Comparison of ENCODE assay signal across 13 cellular contexts in genomic region chr14:44959538-44959937, GRCh38. TPM values are rescaled to one million over a fixed set of nuclear protein-coding genes. Genes with fewer than 3 reads are reported as not detected.
DNase-seq lines count a peak whose midpoint lies in the region; ATAC-seq, FAIRE-seq and TF ChIP-seq lines count a peak whose summit lies in the region.
"Had no signal": no experiment of that assay in that cellular context is flagged by ENCODE, and none has a peak within 500 bp of the region (broad histone marks: within the 10 kb centered on the region; RNA-seq: fewer than 3 reads in every experiment).

No MANE protein-coding gene starts in this region.

- H3K27ac Mint-ChIP-seq in activated naive CD4-positive, alpha-beta T cell treated with anti-CD3 and anti-CD28 coated beads, Interleukin-2, amount 50 U/mL, for 24 hours = no peak overlapping the region

- H2AFZ ChIP-seq in endothelial cell of umbilical vein (ENCODE audit: low read depth, low read length) (no peak overlapping the region), smooth muscle cell (ENCODE audit: low read depth) (no peak overlapping the region)

- no peak for TF ChIP-seq CTCF in NB4 (IDR thresholded peaks at IDR 0.05; ENCODE audit: low read depth, low read length)
- no peak for TF ChIP-seq CTCF in endothelial cell of umbilical vein (IDR thresholded peaks at IDR 0.05; ENCODE audit: extremely low read depth in 1 of 2, insufficient read depth in 1 of 2, low read depth in 1 of 2, low read length in 2 of 2)
- no peak for TF ChIP-seq CTCF in smooth muscle cell (IDR thresholded peaks at IDR 0.05; ENCODE audit: borderline replicate concordance, insufficient read depth, poor library complexity, severe bottlenecking)

- H3K27me3 ChIP-seq in endothelial cell of umbilical vein (ENCODE audit: control insufficient read depth in 2 of 2, insufficient read depth in 2 of 2, low read length in 2 of 2) (no peaks in the 10 kb centered on the region), smooth muscle cell (ENCODE audit: low read depth) (no peaks in the 10 kb centered on the region)
- H3K27me3 ChIP-seq: upper lobe of left lung had no signal

- ATAC-seq in HG02759 (IDR thresholded peaks at IDR 0.05; ENCODE audit: unreplicated experiment) (no peak), GM18907 (IDR thresholded peaks at IDR 0.05; ENCODE audit: unreplicated experiment) (no peak), HG02981 (IDR thresholded peaks at IDR 0.05; ENCODE audit: unreplicated experiment) (no peak)

- H3K4me1 ChIP-seq in endothelial cell of umbilical vein (ENCODE audit: control insufficient read depth, extremely low read depth, insufficient read depth, low read length) (peaks cover 25% of the 10 kb centered on the region), smooth muscle cell (ENCODE audit: low read depth) (peaks cover 25% of the 10 kb centered on the region)

- H3F3A ChIP-seq in smooth muscle cell (ENCODE audit: low read depth) = peaks cover 4% of the 10 kb centered on the region

- no peak for DNase-seq in activated naive CD4-positive, alpha-beta T cell treated with Interleukin-2 at 50 U/mL for 16 hours
- DNase-seq in NB4 (ENCODE audit: low read depth) (no peak), endothelial cell of umbilical vein (ENCODE audit: low read depth, low spot score) (no peak), smooth muscle cell (lab: John Stamatoyannopoulos, UW; ENCODE audit: unreplicated experiment) (no peak)
- DNase-seq: anterior cingulate cortex, NCI-H2171, T1000, upper lobe of left lung had no signal

- no peaks in the 10 kb centered on the region for H3K27me3 Mint-ChIP-seq in activated naive CD4-positive, alpha-beta T cell treated with anti-CD3 and anti-CD28 coated beads, Interleukin-2, amount 50 U/mL, for 24 hours

- H3K9me3 ChIP-seq in endothelial cell of umbilical vein (replicated peaks; ENCODE audit: control insufficient read depth, insufficient read depth, low read length) (no peaks in the 10 kb centered on the region), smooth muscle cell (replicated peaks; ENCODE audit: low read depth) (no peaks in the 10 kb centered on the region)
- H3K9me3 ChIP-seq: upper lobe of left lung had no signal

- H4K20me1 ChIP-seq in endothelial cell of umbilical vein (replicated peaks; ENCODE audit: control insufficient read depth, extremely low read depth, insufficient read depth, low read length) (peaks cover 3% of the 10 kb centered on the region), smooth muscle cell (ENCODE audit: low read depth) (peaks cover 72% of the 10 kb centered on the region)

- no peaks in the 10 kb centered on the region for H3K9me1 ChIP-seq in endothelial cell of umbilical vein (replicated peaks; ENCODE audit: control insufficient read depth, extremely low read depth, insufficient read depth, low read length)

- dilution Hi-C loops in endothelial cell of umbilical vein (cut with MboI; ENCODE audit: extremely low pct_ligation_motif_present, low sequenced_read_pairs) = no loop called here

- POLR2A ChIA-PET in endothelial cell of umbilical vein (lab: Charles Lee) = no interaction called here

- H3K27ac ChIP-seq in endothelial cell of umbilical vein (ENCODE audit: insufficient read depth, low read depth, low read length) = no peak overlapping the region
- no peak overlapping the region for H3K27ac ChIP-seq in smooth muscle cell (ENCODE audit: low read depth)

- H3K36me3 Mint-ChIP-seq in activated naive CD4-positive, alpha-beta T cell treated with anti-CD3 and anti-CD28 coated beads, Interleukin-2, amount 50 U/mL, for 24 hours = peaks cover 9% of the 10 kb centered on the region

- WGBS in smooth muscle cell (ENCODE audit: low lambda C conversion rate) = 92% methylated on average over 3 of the region's 3 CpGs

- peak overlapping the region; percentile 76 for H3K4me3 Mint-ChIP-seq in activated naive CD4-positive, alpha-beta T cell treated with anti-CD3 and anti-CD28 coated beads, Interleukin-2, amount 50 U/mL, for 24 hours

- peak overlapping the region; percentile 99 for H3K4me2 ChIP-seq in endothelial cell of umbilical vein (ENCODE audit: insufficient read depth, low read length)
- H3K4me2 ChIP-seq in smooth muscle cell = peak overlapping the region; percentile 97

- H3K79me2 ChIP-seq in endothelial cell of umbilical vein (ENCODE audit: control insufficient read depth, insufficient read depth, low read length) (peaks cover 73% of the 10 kb centered on the region), smooth muscle cell (ENCODE audit: low read depth) (peaks cover 84% of the 10 kb centered on the region)

- no peak for FAIRE-seq in endothelial cell of umbilical vein (lab: Jason Lieb, UNC)
- FAIRE-seq: RCC 7860 had no signal

- CTCF ChIA-PET in endothelial cell of umbilical vein (lab: Charles Lee) = interaction anchor here (1.4 kb wide), 1 partner anchor 309 kb away, joined by 4 read pairs; no protein-coding TSS in a partner anchor

- H3K36me3 ChIP-seq in endothelial cell of umbilical vein (ENCODE audit: control insufficient read depth in 2 of 2, extremely low read depth in 1 of 2, insufficient read depth in 2 of 2, low read length in 2 of 2) (no peaks in the 10 kb centered on the region), smooth muscle cell (ENCODE audit: low read depth) (no peaks in the 10 kb centered on the region)
- H3K36me3 ChIP-seq: upper lobe of left lung had no signal

- H3K4me1 Mint-ChIP-seq in activated naive CD4-positive, alpha-beta T cell treated with anti-CD3 and anti-CD28 coated beads, Interleukin-2, amount 50 U/mL, for 24 hours = peaks cover 69% of the 10 kb centered on the region

- no peak for TF ChIP-seq POLR2A in NB4 (IDR thresholded peaks at IDR 0.05; ENCODE audit: extremely low read depth, insufficient read length)
- no peak for TF ChIP-seq POLR2A in endothelial cell of umbilical vein (IDR thresholded peaks at IDR 0.05; ENCODE audit: low read depth, low read length)

- H3K4me3 ChIP-seq in NB4 (ENCODE audit: low read depth, low read length) = peak overlapping the region; percentile 97
- no peak overlapping the region for H3K4me3 ChIP-seq in endothelial cell of umbilical vein (replicated peaks in 1 of 3; ENCODE audit: insufficient read depth in 1 of 3, low read depth in 1 of 3, low read length in 3 of 3)
- H3K4me3 ChIP-seq in smooth muscle cell = peak overlapping the region; percentile 79

- no TSS peak for BruUV-seq in endothelial cell of umbilical vein (replicated peaks; lab: Mats Ljungman, UMichigan)

- H3K9me3 Mint-ChIP-seq in activated naive CD4-positive, alpha-beta T cell treated with anti-CD3 and anti-CD28 coated beads, Interleukin-2, amount 50 U/mL, for 24 hours = peaks cover 7% of the 10 kb centered on the region

- no peak overlapping the region for H3K9ac ChIP-seq in endothelial cell of umbilical vein (replicated peaks; ENCODE audit: extremely low read depth, insufficient read depth, low read length)
- no peak overlapping the region for H3K9ac ChIP-seq in smooth muscle cell (ENCODE audit: low read depth)

- intact Hi-C loops in endothelial cell of umbilical vein (cut with micrococcal nuclease) = no loop called here

TF ChIP-seq in endothelial cell of umbilical vein, 7 proteins besides CTCF, POLR2A, EP300 and RAD21:
- TF ChIP-seq GATA2 (IDR thresholded peaks at IDR 0.05; ENCODE audit: insufficient read depth, insufficient read length, low read depth, low read length) (no peak), MYC (IDR thresholded peaks at IDR 0.05; ENCODE audit: low read depth, low read length) (no peak), MAX (IDR thresholded peaks at IDR 0.05; ENCODE audit: insufficient read depth, insufficient read length) (no peak), EZH2 (IDR thresholded peaks at IDR 0.05; ENCODE audit: borderline replicate concordance, low read depth, low read length, severe bottlenecking) (no peak), FOS (IDR thresholded peaks at IDR 0.05; ENCODE audit: borderline replicate concordance, insufficient read depth, low read length) (no peak)

RNA-seq across cellular contexts. Expression of gene KLHL28, which starts 2.2 kb away (rescaled TPM):
- total RNA-seq in endothelial cell of umbilical vein = 7.3 and 8.4 TPM in 2 replicates
- polyA plus RNA-seq in endothelial cell of umbilical vein = 2.9 and 3.3 TPM in 2 replicates
- polyA plus RNA-seq in endothelial cell of umbilical vein (2011; cell fraction: cytosol; rRNA removed) = 2.2 and 2.3 TPM in 2 replicates
- polyA plus RNA-seq in endothelial cell of umbilical vein (2011; cell fraction: nucleus; rRNA removed) = 4.2 and 5.8 TPM in 2 replicates
- 4.3 and 4.7 TPM in 2 replicates for polyA plus RNA-seq in endothelial cell of umbilical vein (2012)
- polyA minus RNA-seq in endothelial cell of umbilical vein = 17.2 and 18.1 TPM in 2 replicates
- 3.2 TPM for polyA minus RNA-seq in endothelial cell of umbilical vein (2011; cell fraction: cytosol; rRNA and poly(A)+ RNA removed)
- 19.5 and 19.7 TPM in 2 replicates for polyA minus RNA-seq in endothelial cell of umbilical vein (2011; cell fraction: nucleus; rRNA and poly(A)+ RNA removed)
- total RNA-seq in smooth muscle cell = 20.1 and 21.3 TPM in 2 replicates
- polyA plus RNA-seq in smooth muscle cell = 8.4 and 10.5 TPM in 2 replicates

RNA-seq across cellular contexts. Expression of gene TOGARAM1, which starts 2.5 kb away (rescaled TPM):
- total RNA-seq in endothelial cell of umbilical vein (13.3 and 13.8 TPM in 2 replicates), smooth muscle cell (22.8 and 30.2 TPM in 2 replicates)
- polyA plus RNA-seq in endothelial cell of umbilical vein (3.2 and 4.2 TPM in 2 replicates), smooth muscle cell (7.3 and 9.8 TPM in 2 replicates)
- 4.6 and 5.0 TPM in 2 replicates for polyA plus RNA-seq in endothelial cell of umbilical vein (2011; cell fraction: cytosol; rRNA removed)
- polyA plus RNA-seq in endothelial cell of umbilical vein (2011; cell fraction: nucleus; rRNA removed) = 13.1 and 16.1 TPM in 2 replicates
- polyA plus RNA-seq in endothelial cell of umbilical vein (2012) = 6.4 and 9.2 TPM in 2 replicates
- polyA minus RNA-seq in endothelial cell of umbilical vein = 19.7 and 26.3 TPM in 2 replicates
- polyA minus RNA-seq in endothelial cell of umbilical vein (2011; cell fraction: cytosol; rRNA and poly(A)+ RNA removed) = 7.0 TPM
- 37.8 and 54.0 TPM in 2 replicates for polyA minus RNA-seq in endothelial cell of umbilical vein (2011; cell fraction: nucleus; rRNA and poly(A)+ RNA removed)

Comparison
In these comparisons a context has a peak if more than half of its experiments do, and no peak if none do; other contexts are left out.
1. H3K4me3 ChIP-seq: peak in NB4 (single experiment) and smooth muscle cell (single experiment); none in endothelial cell of umbilical vein (0 of 3).